8 cellular contexts compared by ENCODE assay signal in genomic region chr1:88731475-88731874, GRCh38. TPM values are rescaled to one million over a fixed set of nuclear protein-coding genes. Genes with fewer than 3 reads are reported as not detected.
DNase-seq lines count a peak whose midpoint lies in the region; ATAC-seq and TF ChIP-seq lines count a peak whose summit lies in the region.

No MANE protein-coding gene starts in this region.

- H3K4me3 ChIP-seq in Panc1 (ENCODE audit: low read depth in 2 of 2, low read length in 2 of 2) (no peak overlapping the region), fibroblast of mammary gland (ENCODE audit: control insufficient read depth, low read depth, low read length) (no peak overlapping the region)

- POLR2A ChIA-PET in Panc1 (lab: Charles Lee) = no interaction called here

- H3K27ac Mint-ChIP-seq in activated naive CD8-positive, alpha-beta T cell treated with anti-CD3 and anti-CD28 coated beads, Interleukin-2, amount 50 U/mL, for 24 hours = no peak overlapping the region

- no peaks in the 10 kb centered on the region for H3K27me3 Mint-ChIP-seq in activated naive CD8-positive, alpha-beta T cell treated with anti-CD3 and anti-CD28 coated beads, Interleukin-2, amount 50 U/mL, for 24 hours

- CTCF ChIA-PET in Panc1 (lab: Charles Lee) = interaction anchor here (0.5 kb wide), 1 partner anchor 146 kb away, joined by 3 read pairs; no protein-coding TSS in a partner anchor

- peak overlapping the region; percentile 18; the same call in 1 of the 2 replicates for H3K27ac ChIP-seq in Panc1 (ENCODE audit: low read length)

- H3K4me3 Mint-ChIP-seq in activated naive CD8-positive, alpha-beta T cell treated with anti-CD3 and anti-CD28 coated beads, Interleukin-2, amount 50 U/mL, for 24 hours = no peak overlapping the region

- DNase-seq in EL (peak; percentile 94), Panc1 (ENCODE audit: low read depth, low spot score) (peak; percentile 52), fibroblast of mammary gland (ENCODE audit: low read depth) (peak; percentile 95), pulmonary artery endothelial cell (ENCODE audit: low read depth, low spot score) (peak; percentile 5), NK-92 (lab: John Stamatoyannopoulos, UW; ENCODE audit: unreplicated experiment) (no peak), 8988T (no peak)
- DNase-seq in activated naive CD8-positive, alpha-beta T cell treated with anti-CD3 and anti-CD28 coated beads, Interleukin-2, amount 50 U/mL, for 24 hours = no peak

- ATAC-seq in Panc1 = peak; percentile 84
- ATAC-seq in activated naive CD8-positive, alpha-beta T cell treated with anti-CD3 and anti-CD28 coated beads, Interleukin-2, amount 50 U/mL, for 24 hours = no peak
- no peak for ATAC-seq in GM19452 (IDR thresholded peaks at IDR 0.05; ENCODE audit: unreplicated experiment)

- H3K36me3 Mint-ChIP-seq in activated naive CD8-positive, alpha-beta T cell treated with anti-CD3 and anti-CD28 coated beads, Interleukin-2, amount 50 U/mL, for 24 hours (ENCODE audit: low read depth) = peaks cover 42% of the 10 kb centered on the region

- no TSS peak for BruUV-seq in Panc1 (replicated peaks; lab: Mats Ljungman, UMichigan)

- intact Hi-C loops in Panc1 (cut with micrococcal nuclease; ENCODE audit: unreplicated experiment) = no loop called here

- H3K36me3 ChIP-seq in Panc1 (ENCODE audit: control insufficient read depth, insufficient read depth, low read length) = no peaks in the 10 kb centered on the region

- H3K4me1 ChIP-seq in Panc1 (ENCODE audit: control insufficient read depth, insufficient read depth, low read length) = peaks cover 9% of the 10 kb centered on the region

- TF ChIP-seq CTCF in Panc1 (IDR thresholded peaks at IDR 0.05) (no peak), fibroblast of mammary gland (conservative IDR thresholded peaks at IDR 0.05; ENCODE audit: control insufficient read depth, insufficient read depth, low read depth, low read length) (no peak)

- peaks cover 21% of the 10 kb centered on the region for H3K4me1 Mint-ChIP-seq in activated naive CD8-positive, alpha-beta T cell treated with anti-CD3 and anti-CD28 coated beads, Interleukin-2, amount 50 U/mL, for 24 hours

- peaks cover 32% of the 10 kb centered on the region for H3K9me3 Mint-ChIP-seq in activated naive CD8-positive, alpha-beta T cell treated with anti-CD3 and anti-CD28 coated beads, Interleukin-2, amount 50 U/mL, for 24 hours

- in situ Hi-C loops in Panc1 (cut with HindIII; ENCODE audit: low pct_unique_long_range_greater_than_20kb, low sequenced_read_pairs) = no loop called here

- H3K27me3 ChIP-seq in Panc1 (ENCODE audit: control insufficient read depth, insufficient read depth, low read length) = no peaks in the 10 kb centered on the region

- peaks cover 8% of the 10 kb centered on the region; the same call in 1 of the 2 replicates for H3K9me3 ChIP-seq in Panc1 (ENCODE audit: control insufficient read depth, insufficient read depth, low read depth, low read length)

RNA-seq across cellular contexts. Expression of gene PKN2, which starts 47.4 kb away (rescaled TPM):
- total RNA-seq in Panc1 (2021; ENCODE audit: unreplicated experiment) (74.1 TPM), pulmonary artery endothelial cell (22.7 and 28.1 TPM in 2 replicates)
- 24.8 TPM for polyA plus RNA-seq in Panc1 (2012; ENCODE audit: insufficient read length)

Comparison
In these comparisons a context has a peak if more than half of its experiments do, and no peak if none do; other contexts are left out.
1. DNase-seq: peak in EL (single experiment), Panc1 (single experiment), fibroblast of mammary gland (single experiment) and pulmonary artery endothelial cell (single experiment); none in activated naive CD8-positive, alpha-beta T cell treated with anti-CD3 and anti-CD28 coated beads, Interleukin-2, amount 50 U/mL, for 24 hours (single experiment), NK-92 (single experiment) and 8988T (single experiment).